Comparison of ENCODE assay signal across 12 cellular contexts in genomic region chr3:143326983-143327382, GRCh38.
"Had no signal": no experiment of that assay in that cellular context is flagged by ENCODE, and none has a peak within 500 bp of the region (broad histone marks: within the 10 kb centered on the region; RNA-seq: fewer than 3 reads in every experiment).

No MANE protein-coding gene starts in this region.

- H3K4me3 ChIP-seq: breast epithelium, ovary, upper lobe of left lung had no signal

- H3K27me3 Mint-ChIP-seq: activated CD4-positive, alpha-beta memory T cell treated with anti-CD3 and anti-CD28 coated beads for 36 hours; activated naive CD8-positive, alpha-beta T cell treated with anti-CD3 and anti-CD28 coated beads, Interleukin-2, amount 10 ng/mL, durations not matched to agents 7 days and 5 days had no signal

- H3K36me3 ChIP-seq: breast epithelium, ovary, upper lobe of left lung had no signal

- H3K9me3 Mint-ChIP-seq: activated CD4-positive, alpha-beta memory T cell treated with anti-CD3 and anti-CD28 coated beads for 36 hours; endodermal cell; neural crest cell had no signal

- DNase-seq: activated CD4-positive, alpha-beta memory T cell treated with anti-CD3 and anti-CD28 coated beads for 36 hours; activated naive CD8-positive, alpha-beta T cell treated with anti-CD3 and anti-CD28 coated beads, Interleukin-2, amount 10 ng/mL, durations not matched to agents 7 days and 5 days; activated T-cell treated with anti-CD3 and anti-CD28 coated beads, Interleukin-2, amount 50 U/mL, for 48 hours; aorta; endodermal cell; mammary epithelial cell; ovary; stimulated activated CD4-positive, alpha-beta T cell treated with anti-CD3 and anti-CD28 coated beads, Interleukin-12 subunit alpha, Interleukin-12 subunit beta, amount 100 ng/mL, for 4 hours; upper lobe of left lung had no signal

- H3K27ac Mint-ChIP-seq: activated CD4-positive, alpha-beta memory T cell treated with anti-CD3 and anti-CD28 coated beads for 36 hours; activated naive CD8-positive, alpha-beta T cell treated with anti-CD3 and anti-CD28 coated beads, Interleukin-2, amount 10 ng/mL, durations not matched to agents 7 days and 5 days; endodermal cell had no signal

- H3K27me3 ChIP-seq: breast epithelium, ovary, upper lobe of left lung had no signal

- ATAC-seq: esophagus mucosa had no signal

- H3K4me3 Mint-ChIP-seq: activated CD4-positive, alpha-beta memory T cell treated with anti-CD3 and anti-CD28 coated beads for 36 hours; activated naive CD8-positive, alpha-beta T cell treated with anti-CD3 and anti-CD28 coated beads, Interleukin-2, amount 10 ng/mL, durations not matched to agents 7 days and 5 days; endodermal cell; neural crest cell had no signal
